ENCODE assay signal across 8 cellular contexts in genomic region chr7:87219545-87220025, GRCh38. TPM values are rescaled to one million over a fixed set of nuclear protein-coding genes. Genes with fewer than 3 reads are reported as not detected.
A peak's percentile ranks its signal among the peaks of the same experiment; 100 is the strongest.
DNase-seq lines count a peak whose midpoint lies in the region; ATAC-seq and TF ChIP-seq lines count a peak whose summit lies in the region.

TSS of gene TMEM243 (minus strand) at chr7:87219732. CDS start at chr7:87219503, 229 bp downstream.

- peak; percentile 91 for DNase-seq in DMS 273 (lab: John Stamatoyannopoulos, UW; ENCODE audit: unreplicated experiment)
- DNase-seq in HT-29 (ENCODE audit: low spot score), result peak; percentile 77
- peak; percentile 84 to 88 for DNase-seq in SJCRH30
- peak; percentile 46 to 80 (median 68) for DNase-seq in activated naive CD4-positive, alpha-beta T cell (lab: John Stamatoyannopoulos, UW)
- DNase-seq in omental fat pad (ENCODE audit: low spot score), result peak; percentile 55
- DNase-seq in testis, result peak; percentile 80

- peak within 1 kb of the TSS; percentile 88 for H3K27ac ChIP-seq in SJCRH30
- H3K27ac ChIP-seq in gastroesophageal sphincter, result peak within 1 kb of the TSS; percentile 60 to 88 (median 85)
- H3K27ac ChIP-seq in testis, result peak within 1 kb of the TSS; percentile 75 to 86

- H3K4me1 ChIP-seq in SJCRH30, result no peaks in the 10 kb centered on the region
- H3K4me1 ChIP-seq in gastroesophageal sphincter, result peaks cover 3 to 42% (median 5%) of the 10 kb centered on the region in 3 donors
- H3K4me1 ChIP-seq in testis, result no peaks in the 10 kb centered on the region

- ATAC-seq in GM21360 (IDR thresholded peaks at IDR 0.05; ENCODE audit: unreplicated experiment) (peak; percentile 43), gastroesophageal sphincter (peak; percentile 84), omental fat pad (ENCODE audit: low FRiP score) (peak; percentile 86)

- intact Hi-C loops in testis (cut with DNase I; ENCODE audit: low total_unique reads), result loop anchor here (10.0 kb wide), 1 partner anchor 75 kb away; no protein-coding TSS in a partner anchor

- H3K4me3 ChIP-seq in SJCRH30 (peak within 1 kb of the TSS; percentile 92), gastroesophageal sphincter (peak within 1 kb of the TSS; percentile 88 to 94), testis (peak within 1 kb of the TSS; percentile 77 to 83)

- no peak for TF ChIP-seq EP300 in gastroesophageal sphincter (IDR thresholded peaks at IDR 0.05)

- WGBS in gastroesophageal sphincter (ENCODE audit: low coverage in 1 of 2), 2 donors, result 0% methylated on average over 3 to 8 of the region's 41 CpGs
- WGBS in testis, 2 donors, result 1% methylated on average over 23 to 41 of the region's 41 CpGs

- peaks cover 22% of the 10 kb centered on the region for H3K36me3 ChIP-seq in SJCRH30
- no peaks in the 10 kb centered on the region for H3K36me3 ChIP-seq in gastroesophageal sphincter
- H3K36me3 ChIP-seq in testis (ENCODE audit: low read depth, missing control alignments), result no peaks in the 10 kb centered on the region

- TF ChIP-seq CTCF in gastroesophageal sphincter (IDR thresholded peaks at IDR 0.05) (peak in 2 of 4 experiments; percentile 13 to 29), omental fat pad (IDR thresholded peaks at IDR 0.05) (no peak), testis (IDR thresholded peaks at IDR 0.05) (no peak)

- H3K27me3 ChIP-seq in SJCRH30 (no peaks in the 10 kb centered on the region), gastroesophageal sphincter (no peaks in the 10 kb centered on the region), testis (no peaks in the 10 kb centered on the region)

- H3K9me3 ChIP-seq in SJCRH30 (replicated peaks) (no peaks in the 10 kb centered on the region), gastroesophageal sphincter (no peaks in the 10 kb centered on the region), testis (no peaks in the 10 kb centered on the region)

- TF ChIP-seq POLR2A in gastroesophageal sphincter (IDR thresholded peaks at IDR 0.05), result peak; percentile 40 to 66
- no peak for TF ChIP-seq POLR2A in testis (IDR thresholded peaks at IDR 0.05)

RNA-seq across cellular contexts. Expression of gene TMEM243, which starts in this region (rescaled TPM):
- 73.9 and 74.5 TPM in 2 replicates for total RNA-seq in HT-29 (2014; rRNA removed; shearing (Covaris generic))
- total RNA-seq in SJCRH30 (2014; rRNA removed; shearing (Covaris generic)), result 74.0 and 86.3 TPM in 2 replicates
- total RNA-seq in gastroesophageal sphincter (10 to 100 TPM; 10.8 to 38.4 (median 22.1) TPM), omental fat pad (10 to 100 TPM; 27.4 to 58.6 (median 37.5) TPM), testis (10 to 100 TPM; 21.9 to 26.3 TPM)
- polyA plus RNA-seq in testis (ENCODE audit: insufficient read depth, low read depth, low replicate concordance), result 27.6 TPM

Comparison
In these comparisons a context has a peak if more than half of its experiments do, and no peak if none do; other contexts are left out.
1. Peak in every context shown above with its lines: DNase-seq, ATAC-seq, H3K4me3 ChIP-seq and H3K27ac ChIP-seq.